In the genomic region with DNA sequence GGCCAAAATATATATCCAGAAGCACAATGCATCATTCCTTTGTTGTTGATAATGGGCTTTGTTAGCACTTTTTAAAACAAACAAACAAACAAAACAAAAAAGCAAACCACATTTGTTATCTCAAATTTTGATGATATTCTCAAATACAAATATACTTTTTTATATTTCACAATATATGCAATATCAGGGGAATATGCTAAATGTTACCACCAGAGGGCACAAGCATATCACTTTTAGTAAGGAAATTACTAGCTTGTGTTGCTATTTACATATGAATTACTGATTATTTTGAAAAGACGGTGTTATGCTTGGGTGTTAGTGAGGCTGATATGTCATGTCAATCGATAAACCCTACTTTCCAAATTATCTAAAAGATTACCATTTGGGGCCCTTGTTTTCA, we compare ENCODE assay signal across 10 cellular contexts. TPM values are rescaled to one million over a fixed set of nuclear protein-coding genes. Genes with fewer than 3 reads are reported as not detected.
DNase-seq lines count a peak whose midpoint lies in the region; ATAC-seq and TF ChIP-seq lines count a peak whose summit lies in the region.
"Had no signal": no experiment of that assay in that cellular context is flagged by ENCODE, and none has a peak within 500 bp of the region (broad histone marks: within the 10 kb centered on the region; RNA-seq: fewer than 3 reads in every experiment).

No MANE protein-coding gene starts in this region.

- H3K4me2 ChIP-seq in Karpas-422 (ENCODE audit: low read depth, low read length, poor library complexity, severe bottlenecking), result no peak overlapping the region

- CTCF ChIA-PET in MCF 10A (lab: Yijun Ruan, JAX), result interaction anchor here (0.6 to 6.8 kb wide), 9 partner anchors 11 to 1390 kb away, joined by 3 to 50 read pairs (median 4); no protein-coding TSS in a partner anchor
- CTCF ChIA-PET in CD8-positive, alpha-beta memory T cell (lab: Charles Lee), result interaction anchor here (1.4 kb wide), 1 partner anchor 11 kb away, joined by 3 read pairs; no protein-coding TSS in a partner anchor

- H3K36me3 Mint-ChIP-seq in MCF 10A (ENCODE audit: insufficient read depth, unreplicated experiment) (no peaks in the 10 kb centered on the region), nephron progenitor cell (ENCODE audit: low read depth) (no peaks in the 10 kb centered on the region)
- H3K36me3 Mint-ChIP-seq in CD8-positive, alpha-beta memory T cell, result no peaks in the 10 kb centered on the region

- DNase-seq in GM06990 (ENCODE audit: extremely low read depth, insufficient read length) (no peak), Karpas-422 (peak; percentile 80), MCF 10A (ENCODE audit: unreplicated experiment) (peak; percentile 50), nephron progenitor cell (no peak), activated gamma-delta T cell (lab: John Stamatoyannopoulos, UW) (no peak)
- no peak for DNase-seq in CD8-positive, alpha-beta memory T cell

- 0 out of 2 replicates have a peak, but pooled peaks cover 3% of the 10 kb centered on the region for H3K4me1 ChIP-seq in Karpas-422 (ENCODE audit: low read length)
- H3K4me1 ChIP-seq in CD8-positive, alpha-beta memory T cell (ENCODE audit: insufficient read depth, low read length), result no peaks in the 10 kb centered on the region

- intact Hi-C loops in MCF 10A (cut with micrococcal nuclease), result no loop called here

- H3K4me1 Mint-ChIP-seq in MCF 10A (ENCODE audit: insufficient read depth, unreplicated experiment) (no peaks in the 10 kb centered on the region), nephron progenitor cell (no peaks in the 10 kb centered on the region)
- H3K4me1 Mint-ChIP-seq in CD8-positive, alpha-beta memory T cell, result no peaks in the 10 kb centered on the region

- no peak overlapping the region for H2AFZ ChIP-seq in Karpas-422 (ENCODE audit: low read length)

- no peaks in the 10 kb centered on the region for H4K20me1 ChIP-seq in Karpas-422 (ENCODE audit: insufficient read depth, low read depth, low read length)

- H3K27me3 ChIP-seq in GM06990 (replicated peaks; ENCODE audit: control insufficient read depth, insufficient read depth, low read length) (no peaks in the 10 kb centered on the region), Karpas-422 (ENCODE audit: low read length) (no peaks in the 10 kb centered on the region)
- H3K27me3 ChIP-seq in CD8-positive, alpha-beta memory T cell (ENCODE audit: insufficient read depth, low read length, poor library complexity, severe bottlenecking), result no peaks in the 10 kb centered on the region
- H3K27me3 ChIP-seq: neutrophil had no signal

- H3K9me3 ChIP-seq in Karpas-422 (ENCODE audit: low read length), result no peaks in the 10 kb centered on the region
- no peaks in the 10 kb centered on the region for H3K9me3 ChIP-seq in CD8-positive, alpha-beta memory T cell (ENCODE audit: low read length)
- H3K9me3 ChIP-seq: neutrophil had no signal

- H3K4me3 ChIP-seq in GM06990 (replicated peaks; ENCODE audit: low read depth, low read length) (no peak overlapping the region), Karpas-422 (ENCODE audit: low read length) (no peak overlapping the region)
- H3K4me3 ChIP-seq in CD8-positive, alpha-beta memory T cell (ENCODE audit: low read length), result no peak overlapping the region

- H3K9me3 Mint-ChIP-seq in MCF 10A (ENCODE audit: unreplicated experiment) (no peaks in the 10 kb centered on the region), nephron progenitor cell (peaks cover 22% of the 10 kb centered on the region)
- no peaks in the 10 kb centered on the region for H3K9me3 Mint-ChIP-seq in CD8-positive, alpha-beta memory T cell

- H3K9me2 ChIP-seq in Karpas-422 (replicated peaks; ENCODE audit: insufficient read depth, low read length), result no peaks in the 10 kb centered on the region

- H3K27me3 Mint-ChIP-seq in MCF 10A (ENCODE audit: insufficient read depth, unreplicated experiment) (peaks cover 37% of the 10 kb centered on the region), nephron progenitor cell (ENCODE audit: low read depth, poor library complexity) (peaks cover 2% of the 10 kb centered on the region)
- peaks cover 9 to 17% of the 10 kb centered on the region in 2 donors for H3K27me3 Mint-ChIP-seq in CD8-positive, alpha-beta memory T cell

- H3K27ac Mint-ChIP-seq in MCF 10A (ENCODE audit: low read depth, unreplicated experiment), result no peak overlapping the region
- no peak overlapping the region for H3K27ac Mint-ChIP-seq in nephron progenitor cell
- H3K27ac Mint-ChIP-seq in CD8-positive, alpha-beta memory T cell, result no peak overlapping the region

- no peak overlapping the region for H3K9ac ChIP-seq in Karpas-422 (ENCODE audit: low read length)

- ATAC-seq in GM18909 (IDR thresholded peaks at IDR 0.05; ENCODE audit: poor library complexity, unreplicated experiment) (no peak), GM18870 (IDR thresholded peaks at IDR 0.05; ENCODE audit: unreplicated experiment) (no peak)

- POLR2A ChIA-PET in MCF 10A (lab: Yijun Ruan, JAX), result no interaction called here
- POLR2A ChIA-PET in CD8-positive, alpha-beta memory T cell (lab: Charles Lee), result no interaction called here

- BruUV-seq in MCF 10A (replicated peaks; lab: Mats Ljungman, UMichigan), result no TSS peak

- peak; percentile 50 for TF ChIP-seq CTCF in GM06990 (IDR thresholded peaks at IDR 0.05; ENCODE audit: insufficient read depth, low read length, poor library complexity, severe bottlenecking)
- peak; percentile 64 for TF ChIP-seq CTCF in MCF 10A (IDR thresholded peaks at IDR 0.05; ENCODE audit: unreplicated experiment)
- TF ChIP-seq CTCF in nephron progenitor cell (IDR thresholded peaks at IDR 0.05), result peak; percentile 61

- H3K36me3 ChIP-seq in GM06990 (ENCODE audit: control insufficient read depth, insufficient read depth, low read length) (no peaks in the 10 kb centered on the region), Karpas-422 (ENCODE audit: insufficient read depth, low read length) (no peaks in the 10 kb centered on the region)
- no peaks in the 10 kb centered on the region for H3K36me3 ChIP-seq in CD8-positive, alpha-beta memory T cell (ENCODE audit: insufficient read depth, low read length)
- H3K36me3 ChIP-seq: neutrophil had no signal

- H3K79me2 ChIP-seq in Karpas-422 (ENCODE audit: low read length), result no peaks in the 10 kb centered on the region

- H3K27ac ChIP-seq in Karpas-422 (ENCODE audit: low read length), result no peak overlapping the region
- H3K27ac ChIP-seq in CD8-positive, alpha-beta memory T cell (ENCODE audit: low read depth, low read length), result no peak overlapping the region
- H3K27ac ChIP-seq: neutrophil had no signal

- H3K4me3 Mint-ChIP-seq in MCF 10A (ENCODE audit: unreplicated experiment), result no peak overlapping the region
- no peak overlapping the region for H3K4me3 Mint-ChIP-seq in nephron progenitor cell
- no peak overlapping the region for H3K4me3 Mint-ChIP-seq in CD8-positive, alpha-beta memory T cell

RNA-seq across cellular contexts. Expression of a gene that starts 29.1 kb away (rescaled TPM):
- not detected in 2 replicates for total RNA-seq in Karpas-422 (2014; rRNA removed; shearing (Covaris generic); ENCODE audit: low replicate concordance)
- total RNA-seq in MCF 10A (2022), result not detected in 2 replicates
- not detected for total RNA-seq in CD8-positive, alpha-beta memory T cell
- not detected for polyA plus RNA-seq in CD8-positive, alpha-beta memory T cell
- total RNA-seq: T-helper 1 cell treated with Interleukin-12 subunit alpha and Interleukin-12 subunit beta and Interleukin-4 antibody, amounts not matched to agents 30 ng/mL and 1 ng/mL, for 36 hours had no signal

RNA-seq across cellular contexts. Expression of a gene that starts 46.1 kb away (rescaled TPM):
- not detected in 2 replicates for total RNA-seq in Karpas-422 (2014; rRNA removed; shearing (Covaris generic); ENCODE audit: low replicate concordance)
- not detected in 2 replicates for total RNA-seq in MCF 10A (2022)
- not detected for total RNA-seq in CD8-positive, alpha-beta memory T cell
- polyA plus RNA-seq in CD8-positive, alpha-beta memory T cell, result not detected
- total RNA-seq: T-helper 1 cell treated with Interleukin-12 subunit alpha and Interleukin-12 subunit beta and Interleukin-4 antibody, amounts not matched to agents 30 ng/mL and 1 ng/mL, for 36 hours had no signal

Comparison
In these comparisons a context has a peak if more than half of its experiments do, and no peak if none do; other contexts are left out.
1. DNase-seq: peak in Karpas-422 (single experiment) and MCF 10A (single experiment); none in GM06990 (single experiment), nephron progenitor cell (single experiment), activated gamma-delta T cell (single experiment) and CD8-positive, alpha-beta memory T cell (0 of 5).
2. Peak in every context shown above with its lines, with median percentiles within 50 percentile points of each other: CTCF ChIP-seq.